In the genomic region with DNA sequence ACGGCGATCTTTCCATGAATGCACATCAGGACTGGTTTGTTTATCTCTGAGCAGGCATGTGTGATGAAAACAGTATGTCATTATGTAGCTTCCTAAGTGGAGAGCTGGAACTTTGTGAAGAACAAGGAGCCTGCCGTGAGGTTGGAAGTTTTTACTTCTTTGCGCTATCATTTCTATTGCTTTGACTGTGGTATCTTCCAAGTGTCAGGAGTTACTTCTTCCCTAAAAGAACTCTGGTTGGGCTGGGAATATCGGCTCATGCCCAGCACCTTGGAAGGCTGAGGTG, we compare ENCODE assay signal across 14 cellular contexts.
DNase-seq lines count a peak whose midpoint lies in the region; ATAC-seq, FAIRE-seq and TF ChIP-seq lines count a peak whose summit lies in the region.
"Had no signal": no experiment of that assay in that cellular context is flagged by ENCODE, and none has a peak within 500 bp of the region (broad histone marks: within the 10 kb centered on the region; RNA-seq: fewer than 3 reads in every experiment).

No MANE protein-coding gene starts in this region.

- no peak for FAIRE-seq in GM19239 (lab: Jason Lieb, UNC)
- FAIRE-seq: small intestine, urothelium cell line had no signal

- DNase-seq in heart right ventricle (no peak), Right ventricle myocardium superior (no peak), esophagus muscularis mucosa (ENCODE audit: extremely low spot score) (no peak), myocyte (ENCODE audit: low read depth) (peak; percentile 10), OCI-M1 (lab: John Stamatoyannopoulos, UW) (no peak), GM19239 (ENCODE audit: insufficient read length, low spot score) (no peak)
- DNase-seq: activated CD8-positive, alpha-beta memory T cell treated with anti-CD3 and anti-CD28 coated beads, Interleukin-2, amount 50 U/mL, for 4 hours; H7; NCI-H1105; small intestine had no signal

- TF ChIP-seq POLR2A in esophagus muscularis mucosa (IDR thresholded peaks at IDR 0.05; ENCODE audit: low read depth): no peak

- H3K9me3 ChIP-seq in heart right ventricle (no peaks in the 10 kb centered on the region), esophagus muscularis mucosa (no peaks in the 10 kb centered on the region)
- H3K9me3 ChIP-seq: SJSA1 had no signal

- ATAC-seq in heart right ventricle (no peak), Right ventricle myocardium superior (ENCODE audit: poor library complexity) (no peak), GM18511 (IDR thresholded peaks at IDR 0.05; ENCODE audit: unreplicated experiment) (no peak)

- no peak for TF ChIP-seq EP300 in esophagus muscularis mucosa (IDR thresholded peaks at IDR 0.05)

- H3K27me3 ChIP-seq in heart right ventricle (no peaks in the 10 kb centered on the region), esophagus muscularis mucosa (no peaks in the 10 kb centered on the region)
- H3K27me3 ChIP-seq: SJSA1 had no signal

- H3K36me3 ChIP-seq in heart right ventricle: no peaks in the 10 kb centered on the region
- no peaks in the 10 kb centered on the region for H3K36me3 ChIP-seq in esophagus muscularis mucosa
- H3K36me3 ChIP-seq in urinary bladder (ENCODE audit: insufficient read depth): no peaks in the 10 kb centered on the region
- H3K36me3 ChIP-seq: SJSA1 had no signal

- H3K27ac ChIP-seq in heart right ventricle (peak overlapping the region in 2 of 10 donors; percentile 3 to 52), esophagus muscularis mucosa (replicated peaks in 1 of 4) (peak overlapping the region; percentile 8 to 44 (median 22)), urinary bladder (ENCODE audit: low read depth) (no peak overlapping the region)
- H3K27ac ChIP-seq: SJSA1 had no signal

- intact Hi-C loops in heart right ventricle (cut with DNase I) (no loop called here), Right ventricle myocardium superior (cut with DNase I) (no loop called here), esophagus muscularis mucosa (cut with DNase I) (no loop called here)

- H3K4me1 ChIP-seq in heart right ventricle (peaks cover 0 to 22% (median 0%) of the 10 kb centered on the region in 9 donors), esophagus muscularis mucosa (peaks cover 0 to 12% (median 7%) of the 10 kb centered on the region in 4 donors), urinary bladder (ENCODE audit: insufficient read depth) (no peaks in the 10 kb centered on the region)
- H3K4me1 ChIP-seq: SJSA1 had no signal

- TF ChIP-seq CTCF in heart right ventricle (IDR thresholded peaks at IDR 0.05) (no peak), esophagus muscularis mucosa (IDR thresholded peaks at IDR 0.05) (no peak)

- peak overlapping the region in 7 of 10 donors; percentile 13 to 39 (median 25) for H3K4me3 ChIP-seq in heart right ventricle
- peak overlapping the region; percentile 17 to 44 (median 29) for H3K4me3 ChIP-seq in esophagus muscularis mucosa
- peak overlapping the region; percentile 9 for H3K4me3 ChIP-seq in urinary bladder (ENCODE audit: low read depth, low read length)
- H3K4me3 ChIP-seq: SJSA1 had no signal

- 37 to 51% methylated on average over 5 of the region's 5 CpGs for WGBS in heart right ventricle, 2 donors
- WGBS in esophagus muscularis mucosa: 22% methylated on average over 5 of the region's 5 CpGs
- WGBS in urinary bladder: 27% methylated on average over 5 of the region's 5 CpGs
